Comparison of ENCODE assay signal across 1 cellular context in the genomic region with DNA sequence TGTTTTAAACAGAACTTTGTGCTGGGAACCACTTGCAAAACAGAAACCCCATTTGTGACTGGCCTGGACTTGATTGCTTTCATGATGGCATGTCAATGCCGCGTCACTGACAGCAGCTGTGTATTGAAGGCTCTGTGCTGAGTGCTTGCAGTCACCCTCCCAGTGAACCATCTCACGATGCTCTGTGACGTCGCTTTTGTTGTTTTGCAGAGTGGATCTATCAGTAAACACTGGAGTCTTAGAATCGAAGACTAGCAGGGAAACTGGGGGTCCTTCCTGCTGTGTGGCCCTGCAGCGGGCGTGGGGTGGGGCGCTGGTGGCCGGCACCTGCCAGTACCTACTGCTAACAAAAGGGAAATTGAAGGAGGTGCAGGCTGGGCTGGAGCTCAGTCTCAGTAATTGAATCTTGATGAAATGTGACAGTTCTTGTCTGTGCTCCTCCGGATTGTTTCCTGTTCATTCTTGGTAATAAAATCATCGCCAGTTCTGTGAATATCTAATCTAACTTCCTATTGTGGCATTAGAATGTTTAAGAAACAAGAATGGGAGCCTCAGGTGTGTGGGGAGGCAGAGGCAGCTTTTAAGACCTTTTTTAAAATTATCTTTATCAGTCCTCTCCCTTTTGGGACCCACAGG.
TF ChIP-seq lines count a peak whose summit lies in the region.

No MANE protein-coding gene starts in this region.

TF ChIP-seq in SK-N-SH treated with all-trans-retinoic acid at 6 μM for 48 hours, 23 proteins besides CTCF, POLR2A, EP300 and RAD21:
- TF ChIP-seq TCF4 (CRISPR knock-in tag; IDR thresholded peaks at IDR 0.05; ENCODE audit: borderline replicate concordance) (no peak), ZNF8 (CRISPR knock-in tag; IDR thresholded peaks at IDR 0.05) (no peak), ZNF565 (CRISPR knock-in tag; conservative IDR thresholded peaks at IDR 0.05; ENCODE audit: low read depth) (no peak), PPARA (CRISPR knock-in tag; IDR thresholded peaks at IDR 0.05; ENCODE audit: borderline replicate concordance) (no peak)
- TF ChIP-seq, protein P1, sequence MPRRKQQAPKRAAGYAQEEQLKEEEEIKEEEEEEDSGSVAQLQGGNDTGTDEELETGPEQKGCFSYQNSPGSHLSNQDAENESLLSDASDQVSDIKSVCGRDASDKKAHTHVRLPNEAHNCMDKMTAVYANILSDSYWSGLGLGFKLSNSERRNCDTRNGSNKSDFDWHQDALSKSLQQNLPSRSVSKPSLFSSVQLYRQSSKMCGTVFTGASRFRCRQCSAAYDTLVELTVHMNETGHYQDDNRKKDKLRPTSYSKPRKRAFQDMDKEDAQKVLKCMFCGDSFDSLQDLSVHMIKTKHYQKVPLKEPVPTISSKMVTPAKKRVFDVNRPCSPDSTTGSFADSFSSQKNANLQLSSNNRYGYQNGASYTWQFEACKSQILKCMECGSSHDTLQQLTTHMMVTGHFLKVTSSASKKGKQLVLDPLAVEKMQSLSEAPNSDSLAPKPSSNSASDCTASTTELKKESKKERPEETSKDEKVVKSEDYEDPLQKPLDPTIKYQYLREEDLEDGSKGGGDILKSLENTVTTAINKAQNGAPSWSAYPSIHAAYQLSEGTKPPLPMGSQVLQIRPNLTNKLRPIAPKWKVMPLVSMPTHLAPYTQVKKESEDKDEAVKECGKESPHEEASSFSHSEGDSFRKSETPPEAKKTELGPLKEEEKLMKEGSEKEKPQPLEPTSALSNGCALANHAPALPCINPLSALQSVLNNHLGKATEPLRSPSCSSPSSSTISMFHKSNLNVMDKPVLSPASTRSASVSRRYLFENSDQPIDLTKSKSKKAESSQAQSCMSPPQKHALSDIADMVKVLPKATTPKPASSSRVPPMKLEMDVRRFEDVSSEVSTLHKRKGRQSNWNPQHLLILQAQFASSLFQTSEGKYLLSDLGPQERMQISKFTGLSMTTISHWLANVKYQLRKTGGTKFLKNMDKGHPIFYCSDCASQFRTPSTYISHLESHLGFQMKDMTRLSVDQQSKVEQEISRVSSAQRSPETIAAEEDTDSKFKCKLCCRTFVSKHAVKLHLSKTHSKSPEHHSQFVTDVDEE (CRISPR knock-in tag; IDR thresholded peaks at IDR 0.05) = no peak
